In the genomic region with DNA sequence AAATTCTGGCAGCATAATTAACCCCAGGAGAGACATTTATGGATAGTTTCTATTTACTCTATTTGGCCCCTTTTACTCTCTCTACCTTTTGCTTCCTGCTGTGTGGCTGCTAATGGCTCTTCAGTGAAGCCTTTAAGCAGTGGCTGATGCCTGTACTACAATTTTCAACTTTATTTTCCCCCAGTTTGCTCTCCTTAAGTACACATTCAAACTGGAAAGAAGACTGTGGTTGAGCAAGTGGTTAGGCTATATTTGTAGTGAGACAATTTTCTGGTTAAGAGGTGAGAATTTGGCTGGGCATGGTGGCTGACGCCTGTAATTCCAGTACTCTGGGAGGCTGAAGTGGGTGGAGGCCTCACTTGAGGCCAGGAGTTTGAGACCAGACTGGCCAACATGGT, we compare ENCODE assay signal across 13 cellular contexts. TPM values are rescaled to one million over a fixed set of nuclear protein-coding genes. Genes with fewer than 3 reads are reported as not detected.
A peak's percentile ranks its signal among the peaks of the same experiment; 100 is the strongest.
DNase-seq lines count a peak whose midpoint lies in the region; ATAC-seq, FAIRE-seq and TF ChIP-seq lines count a peak whose summit lies in the region.
"Had no signal": no experiment of that assay in that cellular context is flagged by ENCODE, and none has a peak within 500 bp of the region (broad histone marks: within the 10 kb centered on the region; RNA-seq: fewer than 3 reads in every experiment).

No MANE protein-coding gene starts in this region.

- peaks cover 2% of the 10 kb centered on the region for H3K9me3 Mint-ChIP-seq in activated CD8-positive, alpha-beta T cell treated with anti-CD3 and anti-CD28 coated beads for 36 hours
- peaks cover 0 to 2% (median 0%) of the 10 kb centered on the region in 11 donors for H3K9me3 Mint-ChIP-seq in naive thymus-derived CD4-positive, alpha-beta T cell
- H3K9me3 Mint-ChIP-seq: activated B cell treated with CpG ODN at 0.5 μM for 24 hours had no signal

- TF ChIP-seq CTCF in activated CD8-positive, alpha-beta T cell treated with anti-CD3 and anti-CD28 coated beads for 36 hours (IDR thresholded peaks at IDR 0.05): no peak

- POLR2A ChIA-PET in activated CD8-positive, alpha-beta T cell treated with anti-CD3 and anti-CD28 coated beads for 36 hours (lab: Charles Lee): interaction anchor here (0.8 kb wide), 1 partner anchor 20 kb away, joined by 3 read pairs; no protein-coding TSS in a partner anchor
- POLR2A ChIA-PET in naive thymus-derived CD4-positive, alpha-beta T cell (lab: Charles Lee): interaction anchor here (0.8 to 4.4 kb wide), 2 partner anchors 9 to 13 kb away, joined by 3 to 29 read pairs; a partner anchor contains a TSS

- H3K4me1 ChIP-seq in naive thymus-derived CD4-positive, alpha-beta T cell (ENCODE audit: control insufficient read depth in 2 of 2, insufficient read depth in 2 of 2, low read length in 2 of 2): peaks cover 15 to 16% of the 10 kb centered on the region in 2 donors
- H3K4me1 ChIP-seq in small intestine (ENCODE audit: control insufficient read depth in 2 of 2, insufficient read depth in 1 of 2, low read depth in 1 of 2, low read length in 1 of 2): peaks cover 7 to 19% of the 10 kb centered on the region in 2 donors

- H3K27ac Mint-ChIP-seq in activated CD8-positive, alpha-beta T cell treated with anti-CD3 and anti-CD28 coated beads for 36 hours: no peak overlapping the region
- peak overlapping the region; percentile 27 to 81 (median 65) for H3K27ac Mint-ChIP-seq in naive thymus-derived CD4-positive, alpha-beta T cell
- H3K27ac Mint-ChIP-seq: activated B cell treated with CpG ODN at 0.5 μM for 24 hours had no signal

- FAIRE-seq in small intestine (lab: Jason Lieb, UNC): no peak
- FAIRE-seq: astrocyte had no signal

- intact Hi-C loops in activated CD8-positive, alpha-beta T cell treated with anti-CD3 and anti-CD28 coated beads for 36 hours (cut with micrococcal nuclease): no loop called here
- intact Hi-C loops in naive thymus-derived CD4-positive, alpha-beta T cell (cut with micrococcal nuclease): loop anchor here (1.0 to 2.0 kb wide), 2 partner anchors 9 to 13 kb away; a partner anchor contains a TSS

- H3K4me3 Mint-ChIP-seq in activated CD8-positive, alpha-beta T cell treated with anti-CD3 and anti-CD28 coated beads for 36 hours: no peak overlapping the region
- H3K4me3 Mint-ChIP-seq in naive thymus-derived CD4-positive, alpha-beta T cell: peak overlapping the region in 9 of 10 donors; percentile 9 to 78 (median 55)
- H3K4me3 Mint-ChIP-seq: activated B cell treated with CpG ODN at 0.5 μM for 24 hours had no signal

- CTCF ChIA-PET in activated CD8-positive, alpha-beta T cell treated with anti-CD3 and anti-CD28 coated beads for 36 hours (lab: Charles Lee): interaction anchor here (0.7 to 1.5 kb wide), 3 partner anchors 21 to 72 kb away, joined by 3 to 7 read pairs (median 3); no protein-coding TSS in a partner anchor
- CTCF ChIA-PET in naive thymus-derived CD4-positive, alpha-beta T cell (lab: Charles Lee): interaction anchor here (0.8 to 2.6 kb wide), 5 partner anchors 8 to 66 kb away, joined by 3 to 9 read pairs (median 4); a partner anchor contains a TSS

- no peaks in the 10 kb centered on the region for H3K27me3 Mint-ChIP-seq in activated CD8-positive, alpha-beta T cell treated with anti-CD3 and anti-CD28 coated beads for 36 hours
- H3K27me3 Mint-ChIP-seq in naive thymus-derived CD4-positive, alpha-beta T cell: no peaks in the 10 kb centered on the region
- H3K27me3 Mint-ChIP-seq: activated B cell treated with CpG ODN at 0.5 μM for 24 hours had no signal

- H3K36me3 Mint-ChIP-seq in activated CD8-positive, alpha-beta T cell treated with anti-CD3 and anti-CD28 coated beads for 36 hours (ENCODE audit: low read depth): peaks cover 29% of the 10 kb centered on the region
- H3K36me3 Mint-ChIP-seq in naive thymus-derived CD4-positive, alpha-beta T cell: peaks cover 6 to 26% (median 11%) of the 10 kb centered on the region in 5 donors

- peak; percentile 66 for ATAC-seq in GM21423 (IDR thresholded peaks at IDR 0.05; ENCODE audit: unreplicated experiment)
- peak; percentile 64 for ATAC-seq in activated CD8-positive, alpha-beta T cell treated with anti-CD3 and anti-CD28 coated beads for 36 hours
- ATAC-seq in naive thymus-derived CD4-positive, alpha-beta T cell: peak; percentile 40
- ATAC-seq: HCT116, Right ventricle myocardium inferior had no signal

- peaks cover 23% of the 10 kb centered on the region for H3K4me1 Mint-ChIP-seq in activated CD8-positive, alpha-beta T cell treated with anti-CD3 and anti-CD28 coated beads for 36 hours (ENCODE audit: low read depth)
- H3K4me1 Mint-ChIP-seq in naive thymus-derived CD4-positive, alpha-beta T cell: peaks cover 32 to 49% (median 37%) of the 10 kb centered on the region in 7 donors

- no peaks in the 10 kb centered on the region for H3K9me3 ChIP-seq in naive thymus-derived CD4-positive, alpha-beta T cell (ENCODE audit: control insufficient read depth in 2 of 3, low read length in 3 of 3)
- H3K9me3 ChIP-seq in small intestine (ENCODE audit: control insufficient read depth, low read depth): no peaks in the 10 kb centered on the region

- 61 to 77% (median 75%) methylated on average over 1 of the region's 1 CpG for WGBS in small intestine, 3 donors

- H3K4me3 ChIP-seq in naive thymus-derived CD4-positive, alpha-beta T cell (ENCODE audit: low read length): no peak overlapping the region
- no peak overlapping the region for H3K4me3 ChIP-seq in small intestine (ENCODE audit: low read depth in 1 of 2, low read length in 2 of 2)

- no peaks in the 10 kb centered on the region for H3K27me3 ChIP-seq in naive thymus-derived CD4-positive, alpha-beta T cell (ENCODE audit: control insufficient read depth in 2 of 2, insufficient read depth in 2 of 2, low read length in 2 of 2)
- H3K27me3 ChIP-seq in small intestine (ENCODE audit: control insufficient read depth in 2 of 2, insufficient read depth in 2 of 2, low read length in 2 of 2): no peaks in the 10 kb centered on the region

- no peaks in the 10 kb centered on the region for H3K36me3 ChIP-seq in naive thymus-derived CD4-positive, alpha-beta T cell (ENCODE audit: control insufficient read depth in 2 of 3, insufficient read depth in 3 of 3, low read length in 3 of 3)
- peaks cover 0 to 3% of the 10 kb centered on the region in 2 donors for H3K36me3 ChIP-seq in small intestine (ENCODE audit: control insufficient read depth in 2 of 2, insufficient read depth in 2 of 2, low read length in 2 of 2)

- DNase-seq in DMS79 treated with DMSO at 0.1 percent for 48 hours (lab: John Stamatoyannopoulos, UW): peak; percentile 74
- DNase-seq in activated CD8-positive, alpha-beta T cell treated with anti-CD3 and anti-CD28 coated beads for 36 hours: peak; percentile 30
- peak in 2 of 9 donors; percentile 29 to 40 for DNase-seq in naive thymus-derived CD4-positive, alpha-beta T cell
- no peak for DNase-seq in small intestine
- DNase-seq in NCI-H187 (lab: John Stamatoyannopoulos, UW): no peak
- DNase-seq in NCI-H446 (lab: John Stamatoyannopoulos, UW): no peak
- DNase-seq: activated B cell treated with CpG ODN at 0.5 μM for 24 hours, NCI-H1436 treated with DMSO at 0.1 percent for 48 hours had no signal

- no peak overlapping the region for H3K27ac ChIP-seq in naive thymus-derived CD4-positive, alpha-beta T cell (ENCODE audit: low read depth, low read length)
- H3K27ac ChIP-seq in small intestine (ENCODE audit: low read depth in 1 of 2, low read length in 1 of 2): peak overlapping the region in 1 of 2 donors; percentile 45
- H3K27ac ChIP-seq: epithelial cell of prostate had no signal

RNA-seq across cellular contexts. Expression of a gene that starts 8.5 kb away (rescaled TPM):
- 10 to 100 TPM; 16.5 to 21.9 TPM for total RNA-seq in activated CD8-positive, alpha-beta T cell treated with anti-CD3 and anti-CD28 coated beads for 36 hours
- total RNA-seq in naive thymus-derived CD4-positive, alpha-beta T cell: 10 to 100 TPM; 19.7 to 41.7 (median 30.8) TPM
- 1 to 10 TPM; 7.7 to 7.8 TPM for polyA plus RNA-seq in naive thymus-derived CD4-positive, alpha-beta T cell
- polyA plus RNA-seq in small intestine: 1 to 10 TPM; 6.4 to 8.3 (median 6.5) TPM

Comparison
In these comparisons a context has a peak if more than half of its experiments do, and no peak if none do; other contexts are left out.
1. DNase-seq: peak in DMS79 treated with DMSO at 0.1 percent for 48 hours (single experiment) and activated CD8-positive, alpha-beta T cell treated with anti-CD3 and anti-CD28 coated beads for 36 hours (single experiment); none in small intestine (single experiment), NCI-H187 (0 of 2) and NCI-H446 (0 of 2).
2. Peak in every context shown above with its lines, with median percentiles within 50 percentile points of each other: ATAC-seq.